8 cellular contexts compared by ENCODE assay signal in the genomic region with DNA sequence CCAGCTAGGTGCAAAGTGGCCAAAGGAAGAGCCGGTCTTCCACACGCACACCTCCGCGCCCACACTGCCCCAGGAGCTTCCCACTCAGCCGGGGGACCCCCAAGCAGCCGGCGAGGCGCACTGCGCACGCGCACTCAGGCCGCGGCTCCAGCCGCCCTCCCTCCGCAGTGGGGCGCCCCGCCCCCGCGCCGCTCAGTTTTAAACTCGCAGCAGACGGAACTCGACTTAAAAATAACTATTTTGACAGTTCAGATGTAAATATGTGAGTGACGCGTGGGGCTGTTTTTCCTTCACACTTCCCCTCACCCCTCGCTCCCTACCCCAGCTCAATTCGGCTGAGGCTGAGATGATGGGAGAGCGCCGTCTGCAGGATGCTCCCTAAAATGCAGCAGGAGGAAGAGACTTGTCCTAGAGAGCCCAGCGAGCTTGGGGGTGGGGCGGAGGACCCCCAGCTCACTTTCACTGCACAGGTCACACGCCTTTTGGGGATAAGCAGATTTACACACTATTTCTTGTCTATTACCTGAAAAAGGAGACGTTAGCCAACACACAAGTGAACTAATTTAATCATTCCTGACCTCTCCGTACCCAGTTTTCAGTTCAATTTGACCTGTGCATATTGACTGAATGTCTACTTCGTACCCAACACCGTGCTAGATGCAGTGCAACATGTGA. TPM values are rescaled to one million over a fixed set of nuclear protein-coding genes. Genes with fewer than 3 reads are reported as not detected.
DNase-seq lines count a peak whose midpoint lies in the region; ATAC-seq lines count a peak whose summit lies in the region.

No MANE protein-coding gene starts in this region.

- H3K36me3 Mint-ChIP-seq in activated T-cell treated with anti-CD3 and anti-CD28 coated beads, Interleukin-2, amount 50 U/mL, for 24 hours (ENCODE audit: low read depth), result no peaks in the 10 kb centered on the region
- H3K36me3 Mint-ChIP-seq in stimulated activated naive B cell treated with anti-CD40 and anti-IgM and Interleukin-4, amounts not matched to agents 10 μg/mL and 1 μg/mL and 100 μg/mL, for 72 hours, result no peaks in the 10 kb centered on the region

- ATAC-seq in esophagus mucosa, result peak; percentile 41
- peak; percentile 83 to 88 for ATAC-seq in stimulated activated naive B cell treated with anti-CD40 and anti-IgM and Interleukin-4, amounts not matched to agents 10 μg/mL and 1 μg/mL and 100 μg/mL, for 72 hours (replicated peaks)
- no peak for ATAC-seq in HG03097 (IDR thresholded peaks at IDR 0.05; ENCODE audit: low FRiP score, unreplicated experiment)
- no peak for ATAC-seq in GM18520 (IDR thresholded peaks at IDR 0.05; ENCODE audit: unreplicated experiment)

- DNase-seq in G401 (ENCODE audit: low spot score) (peak; percentile 68), NCI-H1930 (lab: John Stamatoyannopoulos, UW) (peak; percentile 52 to 63)
- peak; percentile 76 for DNase-seq in activated T-cell treated with anti-CD3 and anti-CD28 coated beads, Interleukin-2, amount 50 U/mL, for 24 hours
- DNase-seq in stimulated activated naive B cell treated with anti-CD40 and anti-IgM and Interleukin-4, amounts not matched to agents 10 μg/mL and 1 μg/mL and 100 μg/mL, for 72 hours, result peak; percentile 61

- H3K27ac ChIP-seq in muscle layer of colon (ENCODE audit: low read depth, low read length), result no peak overlapping the region

- H3K4me3 Mint-ChIP-seq in activated T-cell treated with anti-CD3 and anti-CD28 coated beads, Interleukin-2, amount 50 U/mL, for 24 hours, result peak overlapping the region; percentile 77
- peak overlapping the region; percentile 82 to 85 for H3K4me3 Mint-ChIP-seq in stimulated activated naive B cell treated with anti-CD40 and anti-IgM and Interleukin-4, amounts not matched to agents 10 μg/mL and 1 μg/mL and 100 μg/mL, for 72 hours

- H3K27ac Mint-ChIP-seq in activated T-cell treated with anti-CD3 and anti-CD28 coated beads, Interleukin-2, amount 50 U/mL, for 24 hours, result no peak overlapping the region
- H3K27ac Mint-ChIP-seq in stimulated activated naive B cell treated with anti-CD40 and anti-IgM and Interleukin-4, amounts not matched to agents 10 μg/mL and 1 μg/mL and 100 μg/mL, for 72 hours, result no peak overlapping the region

- no peaks in the 10 kb centered on the region for H3K36me3 ChIP-seq in muscle layer of colon (ENCODE audit: insufficient read depth, low read length)

- H3K9ac ChIP-seq in muscle layer of colon (ENCODE audit: low read length), result no peak overlapping the region

- H3K27me3 ChIP-seq in muscle layer of colon (ENCODE audit: control insufficient read depth in 1 of 2, insufficient read depth in 2 of 2, low read length in 2 of 2), result peaks cover 0 to 11% of the 10 kb centered on the region in 2 donors

- H3K4me3 ChIP-seq in muscle layer of colon (ENCODE audit: low read depth in 1 of 2, low read length in 2 of 2), result peak overlapping the region; percentile 51 to 72

- H3K27me3 Mint-ChIP-seq in activated T-cell treated with anti-CD3 and anti-CD28 coated beads, Interleukin-2, amount 50 U/mL, for 24 hours, result peaks cover 5% of the 10 kb centered on the region
- H3K27me3 Mint-ChIP-seq in stimulated activated naive B cell treated with anti-CD40 and anti-IgM and Interleukin-4, amounts not matched to agents 10 μg/mL and 1 μg/mL and 100 μg/mL, for 72 hours, result peaks cover 6 to 7% of the 10 kb centered on the region in 2 donors

- H3K9me3 ChIP-seq in muscle layer of colon (ENCODE audit: low read length), result no peaks in the 10 kb centered on the region

- peaks cover 6% of the 10 kb centered on the region for H3K4me1 ChIP-seq in muscle layer of colon (ENCODE audit: insufficient read depth, low read length)

- in situ Hi-C loops in G401 (cut with HindIII; ENCODE audit: low sequenced_read_pairs), result no loop called here

- no peaks in the 10 kb centered on the region for H3K9me3 Mint-ChIP-seq in activated T-cell treated with anti-CD3 and anti-CD28 coated beads, Interleukin-2, amount 50 U/mL, for 24 hours
- no peaks in the 10 kb centered on the region for H3K9me3 Mint-ChIP-seq in stimulated activated naive B cell treated with anti-CD40 and anti-IgM and Interleukin-4, amounts not matched to agents 10 μg/mL and 1 μg/mL and 100 μg/mL, for 72 hours

- H3K4me1 Mint-ChIP-seq in activated T-cell treated with anti-CD3 and anti-CD28 coated beads, Interleukin-2, amount 50 U/mL, for 24 hours (ENCODE audit: low read depth), result peaks cover 8% of the 10 kb centered on the region
- H3K4me1 Mint-ChIP-seq in stimulated activated naive B cell treated with anti-CD40 and anti-IgM and Interleukin-4, amounts not matched to agents 10 μg/mL and 1 μg/mL and 100 μg/mL, for 72 hours, result peaks cover 34 to 45% of the 10 kb centered on the region in 2 donors

RNA-seq across cellular contexts. Expression of a gene that starts 8.9 kb away (rescaled TPM):
- total RNA-seq in G401 (2014; rRNA removed; shearing (Covaris generic)), result 13.2 and 15.0 TPM in 2 replicates
- total RNA-seq in esophagus mucosa, result 6.1 TPM

RNA-seq across cellular contexts. Expression of a gene that starts 25.1 kb away (rescaled TPM):
- 1.7 and 1.8 TPM in 2 replicates for total RNA-seq in G401 (2014; rRNA removed; shearing (Covaris generic))
- total RNA-seq in esophagus mucosa, result 2.1 TPM

Comparison
In these comparisons a context has a peak if more than half of its experiments do, and no peak if none do; other contexts are left out.
1. ATAC-seq: peak in esophagus mucosa (single experiment) and stimulated activated naive B cell treated with anti-CD40 and anti-IgM and Interleukin-4, amounts not matched to agents 10 μg/mL and 1 μg/mL and 100 μg/mL, for 72 hours (2 of 2); none in HG03097 (single experiment) and GM18520 (single experiment).
2. Peak in every context shown above with its lines, with median percentiles within 50 percentile points of each other: DNase-seq.